ENCODE assay signal across 7 cellular contexts in genomic region chrX:1682501-1682900, GRCh38.
DNase-seq lines count a peak whose midpoint lies in the region; ATAC-seq, FAIRE-seq and TF ChIP-seq lines count a peak whose summit lies in the region.
"Not testable (repeated sequence)": the region's sequence is repeated elsewhere in the genome, so short reads cannot be mapped to it uniquely, and the experiment has no call there.

No MANE protein-coding gene starts in this region.

- DNase-seq in DND-41; WTC11 (ENCODE audit: low spot score); activated naive CD4-positive, alpha-beta T cell treated with anti-CD3 and anti-CD28 coated beads for 36 hours; K562 (ENCODE audit: extremely low read depth in 1 of 4, low spot score in 3 of 4); naive thymus-derived CD4-positive, alpha-beta T cell; stimulated activated effector memory CD8-positive, alpha-beta T cell treated with anti-CD3 and anti-CD28 coated beads, Interleukin-12 subunit alpha, Interleukin-12 subunit beta, amount 100 ng/mL, for 72 hours (ENCODE audit: low spot score in 2 of 2): not testable (repeated sequence)
- peak; percentile 7 for DNase-seq in activated CD8-positive, alpha-beta memory T cell treated with anti-CD3 and anti-CD28 coated beads for 24 hours

- ATAC-seq in DND-41 (ENCODE audit: insufficient read depth, low read depth); WTC11; K562; naive thymus-derived CD4-positive, alpha-beta T cell; stimulated activated effector memory CD8-positive, alpha-beta T cell treated with anti-CD3 and anti-CD28 coated beads, Interleukin-12 subunit alpha, Interleukin-12 subunit beta, amount 100 ng/mL, for 72 hours: not testable (repeated sequence)

- H3K79me2 ChIP-seq in DND-41 (ENCODE audit: insufficient read depth, low read length); K562 (ENCODE audit: control insufficient read depth, insufficient read depth, low read length): not testable (repeated sequence)

- not testable (repeated sequence) for H3K9me3 ChIP-seq in DND-41 (ENCODE audit: insufficient read depth, low read length, severe bottlenecking); K562 (replicated peaks; ENCODE audit: control insufficient read depth, insufficient read depth, low read depth, low read length); naive thymus-derived CD4-positive, alpha-beta T cell (ENCODE audit: control insufficient read depth in 2 of 3, low read length in 3 of 3)

- H3K4me3 Mint-ChIP-seq in WTC11; activated naive CD4-positive, alpha-beta T cell treated with anti-CD3 and anti-CD28 coated beads for 36 hours: not testable (repeated sequence)
- peak overlapping the region in 7 of 10 donors; percentile 40 to 79 (median 75) for H3K4me3 Mint-ChIP-seq in naive thymus-derived CD4-positive, alpha-beta T cell
- peak overlapping the region; percentile 66 for H3K4me3 Mint-ChIP-seq in stimulated activated effector memory CD8-positive, alpha-beta T cell treated with anti-CD3 and anti-CD28 coated beads, Interleukin-12 subunit alpha, Interleukin-12 subunit beta, amount 100 ng/mL, for 72 hours

- 6% methylated on average over 3 of the region's 4 CpGs for WGBS in K562 (ENCODE audit: insufficient coverage, low coverage, missing lambda C conversion rate)

- TF ChIP-seq CTCF in DND-41 (IDR thresholded peaks at IDR 0.05; ENCODE audit: borderline replicate concordance, extremely low read depth, low read length, poor library complexity, severe bottlenecking); WTC11 (IDR thresholded peaks at IDR 0.05); K562 (IDR thresholded peaks at IDR 0.05 in 2 of 3, conservative IDR thresholded peaks at IDR 0.05 in 1 of 3; ENCODE audit: insufficient read depth in 2 of 3, low read depth in 1 of 3, low read length in 3 of 3): not testable (repeated sequence)

- not testable (repeated sequence) for H2AFZ ChIP-seq in DND-41 (ENCODE audit: low read depth, low read length); K562 (ENCODE audit: low read depth, low read length)

- not testable (repeated sequence) for H4K20me1 ChIP-seq in DND-41 (ENCODE audit: insufficient read depth, low read length); K562 (replicated peaks; ENCODE audit: control insufficient read depth, insufficient read depth, low read length)

- not testable (repeated sequence) for TF ChIP-seq POLR2A in K562 (conservative IDR thresholded peaks at IDR 0.05)

- H3K27me3 ChIP-seq in DND-41 (ENCODE audit: insufficient read depth, low read length, poor library complexity); K562 (ENCODE audit: control insufficient read depth in 2 of 2, insufficient read depth in 2 of 2, low read length in 2 of 2); naive thymus-derived CD4-positive, alpha-beta T cell (ENCODE audit: control insufficient read depth in 2 of 2, insufficient read depth in 2 of 2, low read length in 2 of 2): not testable (repeated sequence)

- H3K9ac ChIP-seq in DND-41 (ENCODE audit: low read depth, low read length) = peak overlapping the region; percentile 36
- H3K9ac ChIP-seq in K562 (ENCODE audit: insufficient read depth in 1 of 2, low read depth in 2 of 2, low read length in 2 of 2) = not testable (repeated sequence)

- not testable (repeated sequence) for BruUV-seq in K562 (replicated peaks; lab: Mats Ljungman, UMichigan)

- peak overlapping the region in 1 of 2 experiments; percentile 56; a peak in 3 of 4 replicates for H3K4me3 ChIP-seq in DND-41 (ENCODE audit: low read depth in 1 of 2, low read length in 2 of 2)
- not testable (repeated sequence) for H3K4me3 ChIP-seq in K562; naive thymus-derived CD4-positive, alpha-beta T cell (ENCODE audit: low read length)

- H3K9me3 Mint-ChIP-seq in WTC11; stimulated activated effector memory CD8-positive, alpha-beta T cell treated with anti-CD3 and anti-CD28 coated beads, Interleukin-12 subunit alpha, Interleukin-12 subunit beta, amount 100 ng/mL, for 72 hours: not testable (repeated sequence)
- H3K9me3 Mint-ChIP-seq in activated naive CD4-positive, alpha-beta T cell treated with anti-CD3 and anti-CD28 coated beads for 36 hours = peaks cover 23% of the 10 kb centered on the region
- peaks cover 0 to 12% (median 3%) of the 10 kb centered on the region in 11 donors for H3K9me3 Mint-ChIP-seq in naive thymus-derived CD4-positive, alpha-beta T cell

- H3K4me1 Mint-ChIP-seq in WTC11 = peaks cover 35% of the 10 kb centered on the region
- peaks cover 30% of the 10 kb centered on the region for H3K4me1 Mint-ChIP-seq in activated naive CD4-positive, alpha-beta T cell treated with anti-CD3 and anti-CD28 coated beads for 36 hours (ENCODE audit: low read depth)
- H3K4me1 Mint-ChIP-seq in naive thymus-derived CD4-positive, alpha-beta T cell = peaks cover 9 to 47% (median 28%) of the 10 kb centered on the region in 7 donors
- peaks cover 40% of the 10 kb centered on the region for H3K4me1 Mint-ChIP-seq in stimulated activated effector memory CD8-positive, alpha-beta T cell treated with anti-CD3 and anti-CD28 coated beads, Interleukin-12 subunit alpha, Interleukin-12 subunit beta, amount 100 ng/mL, for 72 hours

- H3K9me1 ChIP-seq in K562 (ENCODE audit: control insufficient read depth, insufficient read depth, low read length) = not testable (repeated sequence)

- POLR2A ChIA-PET in WTC11 (lab: Charles Lee); K562 (lab: Yijun Ruan, JAX); naive thymus-derived CD4-positive, alpha-beta T cell (lab: Charles Lee): not testable (repeated sequence)

- not testable (repeated sequence) for H3K36me3 ChIP-seq in DND-41 (ENCODE audit: insufficient read depth, low read length); K562 (ENCODE audit: control insufficient read depth, insufficient read depth, low read length); naive thymus-derived CD4-positive, alpha-beta T cell (ENCODE audit: control insufficient read depth in 2 of 3, insufficient read depth in 3 of 3, low read length in 3 of 3)

- not testable (repeated sequence) for H3K36me3 Mint-ChIP-seq in WTC11
- peaks cover 40% of the 10 kb centered on the region for H3K36me3 Mint-ChIP-seq in activated naive CD4-positive, alpha-beta T cell treated with anti-CD3 and anti-CD28 coated beads for 36 hours (ENCODE audit: low read depth)
- peaks cover 0 to 41% (median 10%) of the 10 kb centered on the region in 5 donors for H3K36me3 Mint-ChIP-seq in naive thymus-derived CD4-positive, alpha-beta T cell
- H3K36me3 Mint-ChIP-seq in stimulated activated effector memory CD8-positive, alpha-beta T cell treated with anti-CD3 and anti-CD28 coated beads, Interleukin-12 subunit alpha, Interleukin-12 subunit beta, amount 100 ng/mL, for 72 hours = peaks cover 37% of the 10 kb centered on the region

- CTCF ChIA-PET in WTC11 (lab: Charles Lee); activated naive CD4-positive, alpha-beta T cell treated with anti-CD3 and anti-CD28 coated beads for 36 hours (lab: Charles Lee); K562 (lab: Yijun Ruan, JAX; ENCODE audit: low intra/inter-chr PET ratio); naive thymus-derived CD4-positive, alpha-beta T cell (lab: Charles Lee): not testable (repeated sequence)

- in situ Hi-C loops in K562 (cut with MboI) = loop anchor here (10.0 kb wide), 1 partner anchor 452 kb away; no protein-coding TSS in a partner anchor

- not testable (repeated sequence) for TF ChIP-seq EP300 in K562 (IDR thresholded peaks at IDR 0.05; ENCODE audit: low read length)

- peak overlapping the region; percentile 59 for H3K4me2 ChIP-seq in DND-41 (ENCODE audit: insufficient read depth, low read length)
- H3K4me2 ChIP-seq in K562 (ENCODE audit: insufficient read depth, low read length) = not testable (repeated sequence)

- not testable (repeated sequence) for H3K27ac Mint-ChIP-seq in WTC11
- peak overlapping the region; percentile 73 for H3K27ac Mint-ChIP-seq in activated naive CD4-positive, alpha-beta T cell treated with anti-CD3 and anti-CD28 coated beads for 36 hours
- peak overlapping the region; percentile 82 to 98 (median 87) for H3K27ac Mint-ChIP-seq in naive thymus-derived CD4-positive, alpha-beta T cell
- H3K27ac Mint-ChIP-seq in stimulated activated effector memory CD8-positive, alpha-beta T cell treated with anti-CD3 and anti-CD28 coated beads, Interleukin-12 subunit alpha, Interleukin-12 subunit beta, amount 100 ng/mL, for 72 hours = peak overlapping the region; percentile 95

- FAIRE-seq in K562 (lab: Jason Lieb, UNC) = not testable (repeated sequence)

- intact Hi-C loops in activated naive CD4-positive, alpha-beta T cell treated with anti-CD3 and anti-CD28 coated beads for 36 hours (cut with micrococcal nuclease); K562 (cut with micrococcal nuclease): not testable (repeated sequence)
- intact Hi-C loops in naive thymus-derived CD4-positive, alpha-beta T cell (cut with micrococcal nuclease) = loop anchor here in 1 of 2 donors (1.0 kb wide), 1 partner anchor 21 kb away; no protein-coding TSS in a partner anchor

- peaks cover 12% of the 10 kb centered on the region for H3K4me1 ChIP-seq in DND-41 (ENCODE audit: insufficient read depth, low read length)
- not testable (repeated sequence) for H3K4me1 ChIP-seq in K562 (replicated peaks in 1 of 2; ENCODE audit: control insufficient read depth in 2 of 2, insufficient read depth in 2 of 2, low read length in 2 of 2); naive thymus-derived CD4-positive, alpha-beta T cell (ENCODE audit: control insufficient read depth in 2 of 2, insufficient read depth in 2 of 2, low read length in 2 of 2)

- TF ChIP-seq RAD21 in K562 (CRISPR knock-in tag; conservative IDR thresholded peaks at IDR 0.05 in 1 of 2, IDR thresholded peaks at IDR 0.05 in 1 of 2) = not testable (repeated sequence)

- H3K27me3 Mint-ChIP-seq in WTC11 (ENCODE audit: low read depth); activated naive CD4-positive, alpha-beta T cell treated with anti-CD3 and anti-CD28 coated beads for 36 hours (ENCODE audit: low read depth); naive thymus-derived CD4-positive, alpha-beta T cell: not testable (repeated sequence)

- H3K27ac ChIP-seq in DND-41 (ENCODE audit: low read length) = peak overlapping the region; percentile 71
- not testable (repeated sequence) for H3K27ac ChIP-seq in K562 (ENCODE audit: extremely low read depth, low read depth, low read length); naive thymus-derived CD4-positive, alpha-beta T cell (ENCODE audit: low read depth, low read length)
